Comparison of ENCODE assay signal across 1 cellular context in the genomic region with DNA sequence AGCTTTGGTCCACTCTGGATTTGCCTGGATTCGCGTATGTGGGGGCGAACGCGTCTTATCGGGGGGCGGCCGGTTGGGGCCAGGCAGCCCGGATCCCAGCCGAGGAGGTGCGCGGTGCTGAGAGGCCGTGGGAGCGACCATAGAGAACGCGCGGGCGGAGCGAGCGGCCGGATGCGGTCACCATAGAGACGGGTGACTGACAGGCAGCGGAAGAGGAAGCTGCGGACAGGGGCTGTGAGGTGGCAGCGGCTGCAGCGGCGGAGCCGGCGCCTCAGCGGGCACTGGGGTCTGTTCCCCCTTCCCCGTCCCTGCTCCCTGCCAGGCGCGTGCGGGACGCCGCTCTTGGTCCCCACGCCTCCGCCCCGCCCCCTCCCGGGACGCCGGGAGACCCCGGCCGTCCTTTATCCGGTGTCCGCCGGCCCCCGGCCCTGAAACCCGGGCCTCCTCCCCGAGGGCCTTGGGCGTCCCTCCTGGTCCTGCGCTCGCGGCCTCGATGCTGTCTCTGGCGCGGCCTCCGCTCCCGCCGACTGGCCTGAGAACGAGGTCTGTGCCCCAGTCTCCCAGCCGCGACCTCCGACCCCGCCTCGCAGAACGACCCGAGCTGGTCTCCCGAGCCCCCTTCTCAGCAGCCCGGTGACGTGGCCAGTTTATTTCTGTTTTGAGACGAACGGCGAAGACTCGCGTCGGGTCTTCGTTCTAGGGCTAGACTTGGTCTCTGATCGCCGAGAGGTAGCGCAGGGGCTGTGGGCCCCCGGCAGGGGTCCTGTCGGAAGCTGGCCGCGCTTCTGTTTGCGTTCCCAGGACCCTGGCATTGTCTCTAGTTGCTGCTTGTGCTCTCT.
TF ChIP-seq lines count a peak whose summit lies in the region.

Gene CHPF2, plus strand, starts transcription at position 212 of the 839 bp plus-strand sequence. CDS start 1,529 bp downstream, outside the sequence.

TF ChIP-seq in IMR-90, 13 proteins besides CTCF, POLR2A, EP300 and RAD21:
- TF ChIP-seq MAZ (IDR thresholded peaks at IDR 0.05; ENCODE audit: borderline replicate concordance, low read depth, low read length), result 0 out of 2 replicates have a peak, but pooled peaks have one; percentile 16
- TF ChIP-seq CHD1 (IDR thresholded peaks at IDR 0.05; ENCODE audit: low read depth, low read length), result no peak; the same call in 1 of the 2 replicates
- peak; percentile 52; the same call in 1 of the 2 replicates for TF ChIP-seq MXI1 (IDR thresholded peaks at IDR 0.05; ENCODE audit: borderline replicate concordance, low read depth, low read length)
- no peak for TF ChIP-seq NFE2L2 (IDR thresholded peaks at IDR 0.05; ENCODE audit: low read depth, low read length)
